Comparison of ENCODE assay signal across 9 cellular contexts in genomic region chr9:135681161-135681560, GRCh38. TPM values are rescaled to one million over a fixed set of nuclear protein-coding genes. Genes with fewer than 3 reads are reported as not detected.
"Had no signal": no experiment of that assay in that cellular context is flagged by ENCODE, and none has a peak within 500 bp of the region (broad histone marks: within the 10 kb centered on the region; RNA-seq: fewer than 3 reads in every experiment).

No MANE protein-coding gene starts in this region.

- ATAC-seq: GM12878 had no signal

- FAIRE-seq: G401.6, GM12878, GM12891, GM12892, GM18507, GM19239 had no signal

- DNase-seq: GDM1, GF-D8 had no signal

- H3K4me3 ChIP-seq: GM12878 had no signal

RNA-seq across cellular contexts. Expression of gene LCN9, which starts 18.1 kb away (rescaled TPM):
- total RNA-seq: G401, GM12878 had no signal
- polyA plus RNA-seq: GM12878 had no signal

RNA-seq across cellular contexts. Expression of gene SOHLH1, which starts 18.1 kb away (rescaled TPM):
- total RNA-seq: G401, GM12878 had no signal
- polyA plus RNA-seq: GM12878 had no signal

RNA-seq across cellular contexts. Expression of gene KCNT1, which starts 20.8 kb away (rescaled TPM):
- total RNA-seq: G401, GM12878 had no signal
- polyA plus RNA-seq: GM12878 had no signal

RNA-seq across cellular contexts. Expression of gene GLT6D1, which starts 41.8 kb away (rescaled TPM):
- total RNA-seq: G401, GM12878 had no signal
- polyA plus RNA-seq: GM12878 had no signal
